Comparison of ENCODE assay signal across 22 cellular contexts in the genomic region with DNA sequence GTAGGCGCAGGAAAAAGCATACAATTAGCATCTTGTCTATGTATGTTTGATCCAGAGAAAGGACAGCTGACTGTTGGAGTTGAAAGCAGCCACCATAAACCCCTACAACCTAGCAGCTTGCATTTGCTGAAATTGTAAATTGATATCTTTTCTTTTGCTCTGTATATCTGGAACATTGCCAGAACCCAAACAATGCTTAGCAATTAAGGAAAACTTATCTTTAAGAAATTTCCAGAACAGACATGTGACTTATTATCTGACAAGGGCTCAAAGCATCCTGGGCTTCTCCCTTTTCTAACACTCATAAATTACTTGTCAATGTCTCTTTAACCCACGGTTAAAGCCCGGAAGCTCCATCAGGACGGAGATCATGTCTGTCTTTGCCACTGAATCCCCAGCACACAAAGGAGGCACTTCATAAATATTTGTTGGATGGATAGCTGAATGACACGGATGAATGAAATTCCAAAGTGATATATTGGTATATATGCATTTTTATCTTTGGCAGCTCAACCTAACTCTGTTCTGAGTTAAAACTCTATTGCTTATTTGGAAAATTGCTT.
DNase-seq lines count a peak whose midpoint lies in the region; ATAC-seq, FAIRE-seq and TF ChIP-seq lines count a peak whose summit lies in the region.
"Had no signal": no experiment of that assay in that cellular context is flagged by ENCODE, and none has a peak within 500 bp of the region (broad histone marks: within the 10 kb centered on the region; RNA-seq: fewer than 3 reads in every experiment).

No MANE protein-coding gene starts in this region.

- ATAC-seq in GM23338 (no peak), GM19455 (IDR thresholded peaks at IDR 0.05; ENCODE audit: unreplicated experiment) (no peak), GM18520 (IDR thresholded peaks at IDR 0.05; ENCODE audit: unreplicated experiment) (no peak)
- ATAC-seq: activated naive CD8-positive, alpha-beta T cell treated with anti-CD3 and anti-CD28 coated beads, Interleukin-2, amount 50 U/mL, for 24 hours; heart left ventricle; left lung; Panc1; T-helper 17 cell had no signal

- H3K27me3 ChIP-seq in BE2C (no peaks in the 10 kb centered on the region), GM23338 (ENCODE audit: insufficient read depth) (no peaks in the 10 kb centered on the region)
- H3K27me3 ChIP-seq: brain microvascular endothelial cell, heart left ventricle, left lung, SJCRH30, stomach had no signal

- no peaks in the 10 kb centered on the region for H4K20me1 ChIP-seq in GM23338 (replicated peaks; ENCODE audit: insufficient read depth)

- H3K27me3 Mint-ChIP-seq in GM23338 (ENCODE audit: insufficient read depth, low read depth, poor library complexity), result peaks cover 5% of the 10 kb centered on the region

- no peaks in the 10 kb centered on the region for H3K36me3 ChIP-seq in BE2C
- no peaks in the 10 kb centered on the region for H3K36me3 ChIP-seq in GM23338 (ENCODE audit: insufficient read depth)
- H3K36me3 ChIP-seq: brain microvascular endothelial cell, heart left ventricle, left lung, SJCRH30, stomach had no signal

- H3K4me3 ChIP-seq in BE2C (ENCODE audit: low read depth, low read length), result peak overlapping the region; percentile 45
- no peak overlapping the region for H3K4me3 ChIP-seq in GM23338
- H3K4me3 ChIP-seq in epithelial cell of esophagus (ENCODE audit: low read length), result no peak overlapping the region
- H3K4me3 ChIP-seq: heart left ventricle, left lung, SJCRH30, stomach had no signal

- TF ChIP-seq CTCF in BE2C (IDR thresholded peaks at IDR 0.05; ENCODE audit: low read depth, low read length), result no peak
- no peak for TF ChIP-seq CTCF in GM23338 (conservative IDR thresholded peaks at IDR 0.05; ENCODE audit: low read depth in 2 of 2)
- TF ChIP-seq CTCF in epithelial cell of esophagus (IDR thresholded peaks at IDR 0.05; ENCODE audit: insufficient read depth, low read depth, low read length, missing control alignments), result no peak

- H3K9me3 Mint-ChIP-seq in GM23338, result no peaks in the 10 kb centered on the region
- H3K9me3 Mint-ChIP-seq: activated naive CD8-positive, alpha-beta T cell treated with anti-CD3 and anti-CD28 coated beads, Interleukin-2, amount 50 U/mL, for 24 hours; CD4-positive, alpha-beta T cell had no signal

- 0 out of 2 replicates have a peak, but pooled peaks cover 4% of the 10 kb centered on the region for H3F3A ChIP-seq in GM23338 (replicated peaks; ENCODE audit: low read depth)

- H3K4me1 Mint-ChIP-seq in GM23338, result peaks cover 33% of the 10 kb centered on the region
- H3K4me1 Mint-ChIP-seq: activated naive CD8-positive, alpha-beta T cell treated with anti-CD3 and anti-CD28 coated beads, Interleukin-2, amount 50 U/mL, for 24 hours had no signal

- TF ChIP-seq POLR2A in H54 (IDR thresholded peaks at IDR 0.05; ENCODE audit: low read depth, low read length), result no peak

- H2AFZ ChIP-seq in GM23338, result 0 out of 2 replicates have a peak overlapping the region, but pooled peaks have one; percentile 68

- DNase-seq in BE2C (peak; percentile 69), GM23338 (ENCODE audit: low spot score) (no peak), NCI-H2227 (lab: John Stamatoyannopoulos, UW; ENCODE audit: unreplicated experiment) (peak; percentile 52), epithelial cell of esophagus (ENCODE audit: low read depth) (peak; percentile 0), HPDE6-E6E7 (ENCODE audit: extremely low spot score) (no peak), H54 (ENCODE audit: insufficient read length, low spot score) (no peak)
- DNase-seq: activated CD8-positive, alpha-beta memory T cell treated with anti-CD3 and anti-CD28 coated beads, Interleukin-2, amount 50 U/mL, for 4 hours; activated naive CD8-positive, alpha-beta T cell treated with anti-CD3 and anti-CD28 coated beads, Interleukin-2, amount 50 U/mL, for 24 hours; brain microvascular endothelial cell; CD4-positive, alpha-beta T cell; HCEC 1CT; heart left ventricle; left lung; stimulated activated CD4-positive, alpha-beta T cell treated with anti-CD3 and anti-CD28 coated beads, Interleukin-4, amount 100 ng/mL, for 4 hours; stomach; T-helper 17 cell had no signal

- no peak overlapping the region for H3K27ac ChIP-seq in GM23338 (ENCODE audit: low read depth)
- H3K27ac ChIP-seq: brain microvascular endothelial cell, heart left ventricle, left lung, SJCRH30, stomach, VCaP had no signal

- H3K4me3 Mint-ChIP-seq in GM23338, result no peak overlapping the region
- H3K4me3 Mint-ChIP-seq: activated naive CD8-positive, alpha-beta T cell treated with anti-CD3 and anti-CD28 coated beads, Interleukin-2, amount 50 U/mL, for 24 hours; CD4-positive, alpha-beta T cell; T-helper 17 cell had no signal

- H3K9me3 ChIP-seq in BE2C, result no peaks in the 10 kb centered on the region
- H3K9me3 ChIP-seq: left lung, stomach had no signal

- H3K36me3 Mint-ChIP-seq in GM23338 (ENCODE audit: low read depth), result no peaks in the 10 kb centered on the region

- no peak overlapping the region for H3K27ac Mint-ChIP-seq in GM23338
- H3K27ac Mint-ChIP-seq: activated naive CD8-positive, alpha-beta T cell treated with anti-CD3 and anti-CD28 coated beads, Interleukin-2, amount 50 U/mL, for 24 hours; CD4-positive, alpha-beta T cell; T-helper 17 cell had no signal

- H3K4me1 ChIP-seq in BE2C (peaks cover 34% of the 10 kb centered on the region), GM23338 (ENCODE audit: insufficient read depth) (peaks cover 24% of the 10 kb centered on the region)
- H3K4me1 ChIP-seq: heart left ventricle, left lung, SJCRH30 had no signal

- H3K79me2 ChIP-seq in GM23338 (replicated peaks; ENCODE audit: insufficient read depth), result no peaks in the 10 kb centered on the region

- no peak for FAIRE-seq in H54 (lab: Jason Lieb, UNC)
- FAIRE-seq: HTR-8/SVneo had no signal

- no peak overlapping the region for H3K4me2 ChIP-seq in GM23338

- peaks cover 6% of the 10 kb centered on the region; the same call in 1 of the 2 replicates for H3K9me2 ChIP-seq in GM23338 (ENCODE audit: insufficient read depth)

TF ChIP-seq in GM23338, 12 proteins besides CTCF, POLR2A, EP300 and RAD21:
- TF ChIP-seq EZH2phosphoT487 (IDR thresholded peaks at IDR 0.05; ENCODE audit: unreplicated experiment), result no peak
- no peak for TF ChIP-seq ZNF114 (CRISPR knock-in tag; IDR thresholded peaks at IDR 0.05)
- no peak for TF ChIP-seq EZH2 (IDR thresholded peaks at IDR 0.05; ENCODE audit: low read depth, unreplicated experiment)

Comparison
In these comparisons a context has a peak if more than half of its experiments do, and no peak if none do; other contexts are left out.
1. DNase-seq: peak in BE2C (single experiment), NCI-H2227 (single experiment) and epithelial cell of esophagus (single experiment); none in GM23338 (single experiment), HPDE6-E6E7 (single experiment) and H54 (single experiment).